11 cellular contexts compared by ENCODE assay signal in genomic region chr19:18839465-18840287, GRCh38. TPM values are rescaled to one million over a fixed set of nuclear protein-coding genes. Genes with fewer than 3 reads are reported as not detected.
A peak's percentile ranks its signal among the peaks of the same experiment; 100 is the strongest.
DNase-seq lines count a peak whose midpoint lies in the region; ATAC-seq and TF ChIP-seq lines count a peak whose summit lies in the region.
"Had no signal": no experiment of that assay in that cellular context is flagged by ENCODE, and none has a peak within 500 bp of the region (broad histone marks: within the 10 kb centered on the region; RNA-seq: fewer than 3 reads in every experiment).

No MANE protein-coding gene starts in this region.

- peaks cover 93 to 100% (median 99%) of the 10 kb centered on the region in 10 experiments for H3K4me1 ChIP-seq in BLaER1 treated with 17β-estradiol and CSF1 and Interleukin-3, amounts not matched to agents 10 nM and 100 nM
- peaks cover 54% of the 10 kb centered on the region for H3K4me1 ChIP-seq in effector memory CD4-positive, alpha-beta T cell (ENCODE audit: control insufficient read depth, insufficient read depth, low read length, poor library complexity, severe bottlenecking)
- H3K4me1 ChIP-seq in A673 (ENCODE audit: insufficient read depth, low read length, poor library complexity, severe bottlenecking), result peaks cover 6% of the 10 kb centered on the region

- H3K36me3 ChIP-seq in BLaER1 treated with 17β-estradiol and CSF1 and Interleukin-3, amounts not matched to agents 10 nM and 100 nM, result peaks cover 36 to 77% (median 62%) of the 10 kb centered on the region in 11 experiments
- H3K36me3 ChIP-seq in effector memory CD4-positive, alpha-beta T cell (ENCODE audit: control insufficient read depth, insufficient read depth, low read length), result peaks cover 11% of the 10 kb centered on the region
- H3K36me3 ChIP-seq in A673 (ENCODE audit: insufficient read depth, low read length, poor library complexity, severe bottlenecking), result peaks cover 12% of the 10 kb centered on the region

- no peaks in the 10 kb centered on the region for H3K9me3 Mint-ChIP-seq in natural killer cell

- H3K4me3 ChIP-seq in BLaER1 treated with 17β-estradiol and CSF1 and Interleukin-3, amounts not matched to agents 10 nM and 100 nM, result no peak overlapping the region
- H3K4me3 ChIP-seq in effector memory CD4-positive, alpha-beta T cell (ENCODE audit: insufficient read depth, low read depth, low read length, poor library complexity, severe bottlenecking), result no peak overlapping the region
- H3K4me3 ChIP-seq in A673 (ENCODE audit: low read depth, low read length, poor library complexity, severe bottlenecking), result no peak overlapping the region

- no peak for ATAC-seq in natural killer cell

- BruUV-seq in A673 (replicated peaks; lab: Mats Ljungman, UMichigan), result no TSS peak

- no peak for TF ChIP-seq CTCF in natural killer cell (IDR thresholded peaks at IDR 0.05)
- no peak for TF ChIP-seq CTCF in A673 (conservative IDR thresholded peaks at IDR 0.05; ENCODE audit: low read depth, low read length)

- H3K27ac Mint-ChIP-seq in natural killer cell, result peak overlapping the region; percentile 47 to 78

- CTCF ChIA-PET in A673 (lab: Charles Lee), result no interaction called here

- H3K4me2 ChIP-seq in BLaER1 treated with 17β-estradiol and CSF1 and Interleukin-3, amounts not matched to agents 10 nM and 100 nM, result peak overlapping the region; percentile 6 to 99 (median 52); a peak in 15 of 22 replicates

- H3K36me3 Mint-ChIP-seq in natural killer cell, result no peaks in the 10 kb centered on the region

- H3K27me3 ChIP-seq in BLaER1 treated with 17β-estradiol and CSF1 and Interleukin-3, amounts not matched to agents 10 nM and 100 nM, result no peaks in the 10 kb centered on the region
- H3K27me3 ChIP-seq in effector memory CD4-positive, alpha-beta T cell (replicated peaks; ENCODE audit: control insufficient read depth, insufficient read depth, low read length, poor library complexity, severe bottlenecking), result no peaks in the 10 kb centered on the region
- H3K27me3 ChIP-seq in A673 (replicated peaks; ENCODE audit: insufficient read depth, low read depth, low read length, poor library complexity), result no peaks in the 10 kb centered on the region

- H3K9me3 ChIP-seq in BLaER1 treated with 17β-estradiol and CSF1 and Interleukin-3, amounts not matched to agents 10 nM and 100 nM (replicated peaks in 1 of 11), result no peaks in the 10 kb centered on the region
- no peaks in the 10 kb centered on the region for H3K9me3 ChIP-seq in effector memory CD4-positive, alpha-beta T cell (ENCODE audit: control insufficient read depth, low read length)
- H3K9me3 ChIP-seq in A673 (ENCODE audit: low read depth, low read length, poor library complexity, severe bottlenecking), result no peaks in the 10 kb centered on the region

- intact Hi-C loops in natural killer cell (cut with micrococcal nuclease) (no loop called here), A673 (cut with micrococcal nuclease; ENCODE audit: unreplicated experiment) (no loop called here)

- H3K4me1 Mint-ChIP-seq in natural killer cell, result peaks cover 70 to 87% of the 10 kb centered on the region in 2 donors

- H4K20me1 ChIP-seq in BLaER1 treated with 17β-estradiol and CSF1 and Interleukin-3, amounts not matched to agents 10 nM and 100 nM, result peaks cover 100% of the 10 kb centered on the region in 11 experiments

- peak overlapping the region in 10 of 11 experiments; percentile 8 to 60 (median 36); a peak in 12 of 22 replicates for H3K9ac ChIP-seq in BLaER1 treated with 17β-estradiol and CSF1 and Interleukin-3, amounts not matched to agents 10 nM and 100 nM

- DNase-seq in HuH-7 (ENCODE audit: low spot score) (peak; percentile 94), natural killer cell (no peak), D341Med (ENCODE audit: low spot score) (no peak), RKO (ENCODE audit: low spot score) (no peak), COR-L47 (lab: John Stamatoyannopoulos, UW) (no peak), A673 (ENCODE audit: low spot score) (no peak)
- DNase-seq in effector memory CD4-positive, alpha-beta T cell, result no peak
- DNase-seq: activated CD8-positive, alpha-beta memory T cell treated with anti-CD3 and anti-CD28 coated beads, Interleukin-2, amount 50 U/mL, for 48 hours; NCI-H524 had no signal

- H3K4me3 Mint-ChIP-seq in natural killer cell, result no peak overlapping the region

- H3K27ac ChIP-seq in BLaER1 treated with 17β-estradiol and CSF1 and Interleukin-3, amounts not matched to agents 10 nM and 100 nM, result peak overlapping the region in 3 of 11 experiments; percentile 9 to 37 (median 18); a peak in 3 of 22 replicates
- H3K27ac ChIP-seq in effector memory CD4-positive, alpha-beta T cell (ENCODE audit: insufficient read depth, low read length, poor library complexity, severe bottlenecking), result peak overlapping the region; percentile 34
- no peak overlapping the region for H3K27ac ChIP-seq in A673 (ENCODE audit: low read depth, low read length, poor library complexity, severe bottlenecking)

- no peaks in the 10 kb centered on the region for H3K27me3 Mint-ChIP-seq in natural killer cell (ENCODE audit: low read depth in 2 of 2)

- POLR2A ChIA-PET in A673 (lab: Charles Lee; ENCODE audit: low non-redundant PET), result no interaction called here

RNA-seq across cellular contexts. Expression of gene UPF1, which starts 7.9 kb away (rescaled TPM):
- 100 to 1,000 TPM; 123 to 140 (median 138) TPM for total RNA-seq in natural killer cell
- 78.9 and 83.8 TPM in 2 replicates for total RNA-seq in A673 (2021)

RNA-seq across cellular contexts. Expression of gene COMP, which starts 48.6 kb away (rescaled TPM):
- total RNA-seq in natural killer cell (not detected), A673 (2021) (not detected in 2 replicates)
- total RNA-seq: glomerular endothelial cell had no signal

RNA-seq across cellular contexts. Expression of gene CERS1, which starts 56.3 kb away (rescaled TPM):
- total RNA-seq in natural killer cell (not detected), A673 (2021) (10.0 and 11.4 TPM in 2 replicates)

Comparison
In these comparisons a context has a peak if more than half of its experiments do, and no peak if none do; other contexts are left out.
1. RNA of gene CERS1, which starts 56.3 kb away (total RNA-seq): 10.0 to 11.4 TPM in A673; not detected in natural killer cell; every median in the first group is over 10 times any median in the second.